In genomic region chr1:202629257-202629811, GRCh38 we compare ENCODE assay signal across 7 cellular contexts.
DNase-seq lines count a peak whose midpoint lies in the region; ATAC-seq and TF ChIP-seq lines count a peak whose summit lies in the region.
"Not testable (repeated sequence)": the region's sequence is repeated elsewhere in the genome, so short reads cannot be mapped to it uniquely, and the experiment has no call there.

No MANE protein-coding gene starts in this region.

- intact Hi-C loops in activated T-helper 1 cell treated with anti-CD3 and anti-CD28 coated beads, Interleukin-12 subunit alpha, Interleukin-12 subunit beta, Interleukin-2, Interleukin-4 antibody, amounts not matched to agents 30 ng/mL and 10 ng/mL and 1 ng/mL, durations not matched to agents 14 hours and 24 hours and 36 hours (cut with micrococcal nuclease), result loop anchor here (5.0 kb wide), 1 partner anchor 287 kb away; the partner anchor contains the start of gene UBE2T

- peaks cover 19% of the 10 kb centered on the region for H3K4me1 Mint-ChIP-seq in activated T-helper 1 cell treated with anti-CD3 and anti-CD28 coated beads, Interleukin-12 subunit alpha, Interleukin-12 subunit beta, Interleukin-2, Interleukin-4 antibody, amounts not matched to agents 30 ng/mL and 10 ng/mL and 1 ng/mL, durations not matched to agents 14 hours and 24 hours and 36 hours (ENCODE audit: low read depth)

- not testable (repeated sequence) for H3K27me3 ChIP-seq in lung (ENCODE audit: control insufficient read depth, insufficient read depth)

- TF ChIP-seq CTCF in lung (IDR thresholded peaks at IDR 0.05; ENCODE audit: control extremely low read depth, extremely low read depth), result not testable (repeated sequence)

- 57 to 71% methylated on average over 2 of the region's 2 CpGs for WGBS in lung, 2 donors

- not testable (repeated sequence) for H3K9me3 ChIP-seq in lung (ENCODE audit: control insufficient read depth in 2 of 2, insufficient read depth in 1 of 2, low read length in 1 of 2)

- peak overlapping the region; percentile 4 for H3K27ac Mint-ChIP-seq in activated T-helper 1 cell treated with anti-CD3 and anti-CD28 coated beads, Interleukin-12 subunit alpha, Interleukin-12 subunit beta, Interleukin-2, Interleukin-4 antibody, amounts not matched to agents 30 ng/mL and 10 ng/mL and 1 ng/mL, durations not matched to agents 14 hours and 24 hours and 36 hours

- DNase-seq in SKM-1 treated with dmso at 0.1 percent for 144 hours (lab: John Stamatoyannopoulos, UW; ENCODE audit: unreplicated experiment), result peak; percentile 89
- DNase-seq in activated T-helper 1 cell treated with anti-CD3 and anti-CD28 coated beads, Interleukin-12 subunit alpha, Interleukin-12 subunit beta, Interleukin-2, Interleukin-4 antibody, amounts not matched to agents 30 ng/mL and 10 ng/mL and 1 ng/mL, durations not matched to agents 14 hours and 24 hours and 36 hours (ENCODE audit: low spot score), result peak; percentile 36
- DNase-seq in lung (ENCODE audit: low spot score), result not testable (repeated sequence)

- not testable (repeated sequence) for H3K4me3 ChIP-seq in lung

- ATAC-seq in GM18519 (IDR thresholded peaks at IDR 0.05; ENCODE audit: low FRiP score, unreplicated experiment), result peak; percentile 59
- ATAC-seq in GM21381 (IDR thresholded peaks at IDR 0.05; ENCODE audit: unreplicated experiment), result peak; percentile 84
- ATAC-seq in HG02973 (IDR thresholded peaks at IDR 0.05; ENCODE audit: unreplicated experiment), result peak; percentile 74
- peak; percentile 46 for ATAC-seq in HG03558 (IDR thresholded peaks at IDR 0.05; ENCODE audit: extremely low read depth, unreplicated experiment)
- peak; percentile 29 for ATAC-seq in lung (ENCODE audit: insufficient read depth, low FRiP score)

- H3K36me3 Mint-ChIP-seq in activated T-helper 1 cell treated with anti-CD3 and anti-CD28 coated beads, Interleukin-12 subunit alpha, Interleukin-12 subunit beta, Interleukin-2, Interleukin-4 antibody, amounts not matched to agents 30 ng/mL and 10 ng/mL and 1 ng/mL, durations not matched to agents 14 hours and 24 hours and 36 hours (ENCODE audit: low read depth), result not testable (repeated sequence)

- H3K36me3 ChIP-seq in lung (ENCODE audit: control insufficient read depth in 2 of 2, insufficient read depth in 2 of 2, low read length in 2 of 2), result not testable (repeated sequence)

- H3K4me1 ChIP-seq in lung (ENCODE audit: control insufficient read depth in 2 of 2, insufficient read depth in 2 of 2, low read length in 2 of 2), result not testable (repeated sequence)

- not testable (repeated sequence) for H3K9me3 Mint-ChIP-seq in activated T-helper 1 cell treated with anti-CD3 and anti-CD28 coated beads, Interleukin-12 subunit alpha, Interleukin-12 subunit beta, Interleukin-2, Interleukin-4 antibody, amounts not matched to agents 30 ng/mL and 10 ng/mL and 1 ng/mL, durations not matched to agents 14 hours and 24 hours and 36 hours

- not testable (repeated sequence) for H3K27ac ChIP-seq in lung (ENCODE audit: low read depth in 1 of 2, low read length in 1 of 2)

- peak overlapping the region; percentile 59 for H3K4me3 Mint-ChIP-seq in activated T-helper 1 cell treated with anti-CD3 and anti-CD28 coated beads, Interleukin-12 subunit alpha, Interleukin-12 subunit beta, Interleukin-2, Interleukin-4 antibody, amounts not matched to agents 30 ng/mL and 10 ng/mL and 1 ng/mL, durations not matched to agents 14 hours and 24 hours and 36 hours

- H3K27me3 Mint-ChIP-seq in activated T-helper 1 cell treated with anti-CD3 and anti-CD28 coated beads, Interleukin-12 subunit alpha, Interleukin-12 subunit beta, Interleukin-2, Interleukin-4 antibody, amounts not matched to agents 30 ng/mL and 10 ng/mL and 1 ng/mL, durations not matched to agents 14 hours and 24 hours and 36 hours (ENCODE audit: insufficient read depth), result peaks cover 43% of the 10 kb centered on the region

Comparison
In these comparisons a context has a peak if more than half of its experiments do, and no peak if none do; other contexts are left out.
1. ATAC-seq: peak in every context shown above with its lines; median percentile 84 in GM21381; 74 in HG02973; 59 in GM18519; 46 in HG03558; 29 in lung.